Comparison of ENCODE assay signal across 20 cellular contexts in the genomic region with DNA sequence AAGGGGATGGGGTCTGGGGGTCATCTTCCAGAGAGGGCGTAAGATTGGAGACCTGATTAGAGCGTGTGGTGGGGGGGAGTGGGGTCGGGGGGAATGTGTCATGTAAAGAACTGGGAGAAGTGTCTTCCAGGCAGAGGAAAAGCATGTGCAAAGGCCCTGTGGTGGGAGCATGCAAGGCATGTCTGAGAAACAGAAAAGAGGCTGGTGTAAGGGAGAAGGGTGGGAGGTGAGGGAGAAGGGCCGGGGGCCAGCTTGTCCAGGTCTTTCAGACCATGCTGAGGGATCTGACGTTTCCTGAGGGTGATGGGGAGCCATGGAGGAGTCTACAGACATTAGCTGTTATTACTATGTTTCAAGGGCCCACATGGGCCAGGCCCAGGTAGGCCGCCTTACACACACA.
"Had no signal": no experiment of that assay in that cellular context is flagged by ENCODE, and none has a peak within 500 bp of the region (broad histone marks: within the 10 kb centered on the region; RNA-seq: fewer than 3 reads in every experiment).

No MANE protein-coding gene starts in this region.

- ATAC-seq: activated CD8-positive, alpha-beta T cell treated with anti-CD3 and anti-CD28 coated beads, Interleukin-2, amount 10 ng/mL, durations not matched to agents 7 days and 5 days; activated T-cell treated with anti-CD3 and anti-CD28 coated beads, Interleukin-2, amount 50 U/mL, for 4 hours; left lobe of liver; natural killer cell treated with Interleukin-12 subunit alpha and Interleukin-12 subunit beta and Interleukin-15 and Interleukin-18, amount 100 ng/mL, for 72 hours had no signal

- H3K4me3 Mint-ChIP-seq: activated B cell treated with CpG ODN at 0.5 μM for 24 hours; activated CD4-positive, alpha-beta T cell treated with anti-CD3 and anti-CD28 coated beads, Interleukin-2, amount 10 ng/mL, durations not matched to agents 24 days and 14 days; activated CD8-positive, alpha-beta T cell treated with anti-CD3 and anti-CD28 coated beads, Interleukin-2, amount 10 ng/mL, durations not matched to agents 7 days and 5 days; activated T-cell treated with anti-CD3 and anti-CD28 coated beads, Interleukin-2, amount 50 U/mL, for 4 hours; dendritic cell treated with granulocyte-macrophage colony-stimulating factor and Interleukin-4, amounts not matched to agents 40 ng/mL and 50 ng/mL, for 4 days; mesothelial cell of epicardium; natural killer cell treated with Interleukin-12 subunit alpha and Interleukin-12 subunit beta and Interleukin-15 and Interleukin-18, amount 100 ng/mL, for 72 hours; stimulated activated naive CD8-positive, alpha-beta T cell treated with anti-CD3 and anti-CD28 coated beads, Interleukin-15, Interleukin-2, amounts not matched to agents 100 ng/mL and 50 ng/mL, for 24 hours; T-helper 2 cell treated with Interferon-gamma antibody and Interleukin-4, amounts not matched to agents 5 μg/mL and 100 μg/mL, for 36 hours had no signal

- H3K36me3 ChIP-seq: esophagus squamous epithelium, prostate gland, right atrium auricular region, tibial nerve, uterus had no signal

- H3K27ac ChIP-seq: esophagus squamous epithelium, prostate gland, right atrium auricular region, tibial nerve, uterus had no signal

- H3K4me1 ChIP-seq: prostate gland, right atrium auricular region, uterus had no signal

- H3K4me3 ChIP-seq: esophagus squamous epithelium, lung, prostate gland, right atrium auricular region, tibial nerve, uterus had no signal

- H3K36me3 Mint-ChIP-seq: mesothelial cell of epicardium had no signal

- H3K27ac Mint-ChIP-seq: activated B cell treated with CpG ODN at 0.5 μM for 24 hours; activated CD4-positive, alpha-beta T cell treated with anti-CD3 and anti-CD28 coated beads, Interleukin-2, amount 10 ng/mL, durations not matched to agents 24 days and 14 days; activated CD8-positive, alpha-beta T cell treated with anti-CD3 and anti-CD28 coated beads, Interleukin-2, amount 10 ng/mL, durations not matched to agents 7 days and 5 days; dendritic cell treated with granulocyte-macrophage colony-stimulating factor and Interleukin-4, amounts not matched to agents 40 ng/mL and 50 ng/mL, for 4 days; mesothelial cell of epicardium; natural killer cell treated with Interleukin-12 subunit alpha and Interleukin-12 subunit beta and Interleukin-15 and Interleukin-18, amount 100 ng/mL, for 72 hours; stimulated activated naive CD8-positive, alpha-beta T cell treated with anti-CD3 and anti-CD28 coated beads, Interleukin-15, Interleukin-2, amounts not matched to agents 100 ng/mL and 50 ng/mL, for 24 hours; T-helper 2 cell treated with Interferon-gamma antibody and Interleukin-4, amounts not matched to agents 5 μg/mL and 100 μg/mL, for 36 hours had no signal

- H3K9me3 ChIP-seq: prostate gland, uterus had no signal

- H3K27me3 ChIP-seq: right atrium auricular region, uterus had no signal

- H3K4me1 Mint-ChIP-seq: activated B cell treated with CpG ODN at 0.5 μM for 24 hours, mesothelial cell of epicardium had no signal

- DNase-seq: activated B cell treated with CpG ODN at 0.5 μM for 24 hours; activated naive CD4-positive, alpha-beta T cell treated with anti-CD3 and anti-CD28 coated beads, Interleukin-2, amount 50 U/mL, for 16 hours; activated T-cell treated with anti-CD3 and anti-CD28 coated beads, Interleukin-2, amount 50 U/mL, for 4 hours; effector CD8-positive, alpha-beta T cell; esophagus squamous epithelium; kidney; occipital lobe; uterus had no signal

- H3K9me3 Mint-ChIP-seq: dendritic cell treated with granulocyte-macrophage colony-stimulating factor and Interleukin-4, amounts not matched to agents 40 ng/mL and 50 ng/mL, for 4 days had no signal
